8 cellular contexts compared by ENCODE assay signal in the genomic region with DNA sequence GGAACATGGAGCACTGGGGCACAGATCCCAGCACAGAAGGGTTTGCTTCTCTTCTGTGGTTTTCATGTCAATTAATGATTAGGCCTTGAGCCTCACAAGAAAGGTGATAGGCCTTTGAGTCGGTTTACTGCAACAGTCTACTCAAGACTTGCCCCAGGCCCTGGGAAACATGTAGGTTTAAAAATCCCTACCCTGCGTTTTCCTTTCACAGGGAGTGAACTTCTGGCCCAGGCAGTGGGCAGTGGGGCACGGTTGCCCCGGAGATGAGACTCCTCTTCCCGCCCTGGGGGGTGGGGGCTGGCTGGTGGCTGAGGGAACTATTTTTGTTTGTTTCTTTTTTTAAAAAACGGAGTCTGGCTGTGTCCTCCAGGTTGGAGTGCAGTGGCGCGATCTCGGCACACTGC.
DNase-seq lines count a peak whose midpoint lies in the region; ATAC-seq, FAIRE-seq and TF ChIP-seq lines count a peak whose summit lies in the region.

No MANE protein-coding gene starts in this region.

- H3K4me3 ChIP-seq in AG09309 (ENCODE audit: control insufficient read depth, low read depth, low read length) (peak overlapping the region; percentile 88), HUES6 (ENCODE audit: low read depth, low read length) (peak overlapping the region; percentile 87), cardiac fibroblast (replicated peaks in 1 of 2; ENCODE audit: low read depth in 2 of 2, low read length in 2 of 2) (peak overlapping the region; percentile 76 to 88), mucosa of rectum (ENCODE audit: low read length in 2 of 2) (peak overlapping the region; percentile 43 to 90)

- no peak for FAIRE-seq in D721Med (lab: Jason Lieb, UNC)

- H3K27ac ChIP-seq in HUES6 (ENCODE audit: low read depth, low read length), result no peak overlapping the region
- peak overlapping the region; percentile 56 to 87 for H3K27ac ChIP-seq in mucosa of rectum (ENCODE audit: low read depth in 2 of 2, low read length in 2 of 2)

- DNase-seq in AG09309 (ENCODE audit: low read depth), result no peak
- no peak for DNase-seq in cardiac fibroblast (ENCODE audit: low read depth in 2 of 2)
- DNase-seq in D721Med (ENCODE audit: insufficient read length, low spot score), result no peak
- no peak for DNase-seq in NCI-H1436 (lab: John Stamatoyannopoulos, UW)

- no peaks in the 10 kb centered on the region for H3K9me3 ChIP-seq in HUES6 (ENCODE audit: control insufficient read depth, insufficient read depth, low read depth, low read length)
- H3K9me3 ChIP-seq in mucosa of rectum (ENCODE audit: control insufficient read depth in 2 of 2, low read length in 2 of 2), result no peaks in the 10 kb centered on the region

- no peak for TF ChIP-seq CTCF in AG09309 (IDR thresholded peaks at IDR 0.05; ENCODE audit: control insufficient read depth, insufficient read depth, low read depth, low read length, missing control alignments)
- no peak for TF ChIP-seq CTCF in cardiac fibroblast (IDR thresholded peaks at IDR 0.05; ENCODE audit: low read depth, low read length)
- no peak for TF ChIP-seq CTCF in D721Med (IDR thresholded peaks at IDR 0.05; ENCODE audit: insufficient read depth, missing control alignments)

- peaks cover 11% of the 10 kb centered on the region; the same call in 1 of the 2 replicates for H3K27me3 ChIP-seq in HUES6 (ENCODE audit: control insufficient read depth, insufficient read depth, low read length)
- peaks cover 0 to 8% of the 10 kb centered on the region in 2 donors for H3K27me3 ChIP-seq in mucosa of rectum (ENCODE audit: control insufficient read depth in 2 of 2, insufficient read depth in 2 of 2, low read length in 2 of 2)

- H3K36me3 ChIP-seq in HUES6 (ENCODE audit: control insufficient read depth, insufficient read depth, low read length) (peaks cover 8% of the 10 kb centered on the region), mucosa of rectum (ENCODE audit: control insufficient read depth in 2 of 2, insufficient read depth in 2 of 2, low read length in 2 of 2) (peaks cover under 1 to 4% of the 10 kb centered on the region in 2 donors)

- no peak for ATAC-seq in HG03571 (IDR thresholded peaks at IDR 0.05; ENCODE audit: unreplicated experiment)
- no peak for ATAC-seq in HG03135 (IDR thresholded peaks at IDR 0.05; ENCODE audit: unreplicated experiment)

- H3K4me1 ChIP-seq in HUES6 (ENCODE audit: control insufficient read depth, insufficient read depth, low read length) (peaks cover 39% of the 10 kb centered on the region), mucosa of rectum (ENCODE audit: control insufficient read depth in 2 of 2, insufficient read depth in 2 of 2, low read length in 2 of 2) (peaks cover 13 to 17% of the 10 kb centered on the region in 2 donors)

- H3K9ac ChIP-seq in HUES6 (ENCODE audit: low read length) (peak overlapping the region; percentile 10), mucosa of rectum (ENCODE audit: low read depth in 1 of 2, low read length in 2 of 2) (peak overlapping the region; percentile 55 to 63)
